In the genomic region with DNA sequence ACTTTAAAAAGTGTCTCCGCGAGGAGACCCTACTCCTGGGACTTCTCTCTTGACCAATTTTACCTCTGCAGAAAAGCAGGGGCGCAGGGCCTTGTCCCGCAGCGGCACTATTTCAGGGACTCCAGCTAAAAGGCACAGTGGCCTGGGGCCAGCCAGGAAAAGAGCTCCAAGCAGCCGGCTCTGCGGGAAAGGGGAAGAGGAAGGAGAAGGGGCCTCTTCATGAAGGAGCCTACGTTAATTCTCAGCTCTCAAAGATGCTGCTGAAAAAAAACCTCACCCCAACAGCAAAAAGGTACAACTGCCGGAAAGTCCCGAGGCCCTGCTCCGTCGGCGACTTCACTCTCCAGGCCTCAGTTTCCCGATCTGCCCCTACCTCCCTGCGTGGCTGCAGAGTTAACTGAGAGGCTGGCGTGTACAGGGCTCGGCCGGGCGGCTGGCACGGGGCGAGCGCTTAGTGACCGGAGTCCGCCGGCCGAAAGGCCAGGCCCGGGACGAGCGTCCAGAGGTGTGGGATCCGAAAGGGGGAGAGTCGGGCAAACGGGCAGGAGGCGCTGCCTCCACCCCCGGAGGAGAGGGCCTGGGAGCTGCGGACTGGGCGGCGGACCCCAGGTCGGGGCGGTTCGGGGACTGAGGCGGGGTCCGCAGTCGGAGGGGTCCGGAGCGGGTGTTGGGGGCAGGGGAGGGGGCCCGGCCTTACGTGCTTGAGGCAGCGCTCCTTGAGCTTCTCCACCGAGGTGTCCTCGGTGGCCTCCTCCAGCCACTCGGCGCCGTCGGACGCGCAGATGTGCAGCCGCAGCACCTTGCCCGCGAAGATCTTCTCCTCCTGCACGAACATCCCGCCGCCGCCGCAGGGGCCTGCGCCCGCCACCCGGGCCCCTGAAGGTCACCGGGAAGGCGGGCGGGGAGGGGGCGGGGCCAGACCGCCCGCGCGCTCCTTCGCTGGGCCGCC, we compare ENCODE assay signal across 8 cellular contexts. TPM values are rescaled to one million over a fixed set of nuclear protein-coding genes. Genes with fewer than 3 reads are reported as not detected.
DNase-seq lines count a peak whose midpoint lies in the region; ATAC-seq, FAIRE-seq and TF ChIP-seq lines count a peak whose summit lies in the region.

No MANE protein-coding gene starts in this region.

- ATAC-seq in GM21825 (IDR thresholded peaks at IDR 0.05; ENCODE audit: unreplicated experiment) (peak; percentile 2), HepG2 (peak; percentile 71), thoracic aorta (ENCODE audit: insufficient number of reproducible peaks, low FRiP score, low read depth) (no peak)

- H3K36me3 ChIP-seq in mammary epithelial cell (ENCODE audit: insufficient read depth, low read length) (no peaks in the 10 kb centered on the region), HepG2 (replicated peaks in 1 of 2; ENCODE audit: control insufficient read depth in 1 of 2, insufficient read depth in 2 of 2, low read length in 2 of 2) (0 out of 5 replicates have a peak, but pooled peaks cover 0 to 2% of the 10 kb centered on the region in 2 experiments), thoracic aorta (no peaks in the 10 kb centered on the region)

- H3K27ac ChIP-seq in mammary epithelial cell (ENCODE audit: insufficient read depth, low read depth, low read length) (peak overlapping the region; percentile 37), HepG2 (ENCODE audit: extremely low read length, insufficient read depth, low read length) (peak overlapping the region; percentile 69), thoracic aorta (peak overlapping the region; percentile 53 to 66)

- no peaks in the 10 kb centered on the region for H4K20me1 ChIP-seq in mammary epithelial cell (ENCODE audit: insufficient read depth, low read length)
- H4K20me1 ChIP-seq in HepG2 (ENCODE audit: insufficient read depth, low read length) = peaks cover 3% of the 10 kb centered on the region; the same call in 1 of the 2 replicates

- CTCF ChIA-PET in mammary epithelial cell (lab: Charles Lee; ENCODE audit: low non-redundant PET) (no interaction called here), HepG2 (lab: Yijun Ruan, JAX; ENCODE audit: low intra/inter-chr PET ratio, low total read pairs) (no interaction called here)

- POLR2A ChIA-PET in HepG2 (lab: Yijun Ruan, JAX) = interaction anchor here (1.5 to 2.1 kb wide), 3 partner anchors 34 to 159 kb away, joined by 3 to 6 read pairs (median 6); no protein-coding TSS in a partner anchor

- peak; percentile 3 for DNase-seq in GF-D8 (lab: John Stamatoyannopoulos, UW)
- DNase-seq in NCI-H146 treated with DMSO at 0.1 percent for 48 hours (lab: John Stamatoyannopoulos, UW; ENCODE audit: unreplicated experiment) = peak; percentile 32
- DNase-seq in mammary epithelial cell = peak; percentile 31
- DNase-seq in HepG2 (ENCODE audit: low spot score) = no peak
- DNase-seq in thoracic aorta (ENCODE audit: low spot score) = no peak
- no peak for DNase-seq in midbrain (lab: John Stamatoyannopoulos, UW)
- no peak for DNase-seq in NCI-H774 (lab: John Stamatoyannopoulos, UW)

- FAIRE-seq in HepG2 (lab: Jason Lieb, UNC) = no peak

- TF ChIP-seq EP300 in HepG2 (IDR thresholded peaks at IDR 0.05; ENCODE audit: low read depth in 2 of 2, low read length in 2 of 2) (no peak), HepG2 (CRISPR knock-in tag; IDR thresholded peaks at IDR 0.05; ENCODE audit: borderline replicate concordance) (no peak)

- BruUV-seq in mammary epithelial cell (replicated peaks; lab: Mats Ljungman, UMichigan) (TSS peak; percentile 20), HepG2 (replicated peaks; lab: Mats Ljungman, UMichigan) (TSS peak; percentile 56)

- H3K4me3 ChIP-seq in mammary epithelial cell (replicated peaks in 1 of 3; ENCODE audit: insufficient read depth in 1 of 3, low read depth in 2 of 3, low read length in 3 of 3) (peak overlapping the region; percentile 60 to 92 (median 68)), HepG2 (replicated peaks in 1 of 3; ENCODE audit: insufficient read depth in 1 of 3, low read depth in 2 of 3, low read length in 3 of 3) (peak overlapping the region; percentile 90 to 98 (median 92)), thoracic aorta (peak overlapping the region; percentile 97)

- in situ Hi-C loops in mammary epithelial cell (cut with MboI; ENCODE audit: low sequenced_read_pairs in 2 of 2) = loop anchor here in 1 of 2 donors (10.0 to 25.0 kb wide), 2 partner anchors 164 to 302 kb away; no protein-coding TSS in a partner anchor
- in situ Hi-C loops in HepG2 (cut with HindIII; ENCODE audit: extremely low pct_ligation_motif_present, low pct_unique_long_range_greater_than_20kb) = loop anchor here (10.0 kb wide), 1 partner anchor 144 kb away; no protein-coding TSS in a partner anchor

- H2AFZ ChIP-seq in mammary epithelial cell (ENCODE audit: low read depth, low read length) = peak overlapping the region; percentile 94
- no peak overlapping the region for H2AFZ ChIP-seq in HepG2 (ENCODE audit: low read length)

- TF ChIP-seq RAD21 in HepG2 (CRISPR knock-in tag; IDR thresholded peaks at IDR 0.05) = no peak

- H3K4me1 ChIP-seq in mammary epithelial cell (ENCODE audit: insufficient read depth, low read length) (peaks cover 13% of the 10 kb centered on the region), HepG2 (ENCODE audit: insufficient read depth, low read length) (peaks cover 34% of the 10 kb centered on the region), thoracic aorta (ENCODE audit: control insufficient read depth in 1 of 2, low read depth in 2 of 2) (peaks cover 3 to 17% of the 10 kb centered on the region in 2 donors)

- H3K79me2 ChIP-seq in mammary epithelial cell (ENCODE audit: insufficient read depth, low read length) (peaks cover 52% of the 10 kb centered on the region), HepG2 (ENCODE audit: insufficient read depth, low read length) (peaks cover 36% of the 10 kb centered on the region)

- TF ChIP-seq CTCF in mammary epithelial cell (conservative IDR thresholded peaks at IDR 0.05 in 1 of 2, IDR thresholded peaks at IDR 0.05 in 1 of 2; ENCODE audit: extremely low read depth in 1 of 2, insufficient read depth in 1 of 2, low read depth in 1 of 2, low read length in 2 of 2) = no peak
- TF ChIP-seq CTCF in HepG2 (CRISPR knock-in tag; IDR thresholded peaks at IDR 0.05) = no peak; the same call in 1 of the 2 replicates
- no peak for TF ChIP-seq CTCF in thoracic aorta (IDR thresholded peaks at IDR 0.05)

- H3K9ac ChIP-seq in mammary epithelial cell (ENCODE audit: insufficient read depth, low read length) = peak overlapping the region; percentile 84
- H3K9ac ChIP-seq in HepG2 (ENCODE audit: insufficient read depth, low read depth, low read length) = peak overlapping the region; percentile 78

- no peaks in the 10 kb centered on the region for H3K27me3 ChIP-seq in mammary epithelial cell (ENCODE audit: insufficient read depth, low read length)
- H3K27me3 ChIP-seq in HepG2 (ENCODE audit: control insufficient read depth in 1 of 2, insufficient read depth in 2 of 2, low read length in 2 of 2) = peaks cover 6 to 25% of the 10 kb centered on the region in 2 experiments; a peak in 3 of 5 replicates
- no peaks in the 10 kb centered on the region for H3K27me3 ChIP-seq in thoracic aorta (replicated peaks; ENCODE audit: insufficient read depth)

- intact Hi-C loops in mammary epithelial cell (cut with micrococcal nuclease) = loop anchor here (1.0 to 5.0 kb wide), 3 partner anchors 96 to 258 kb away; partner anchors contain the start of gene KCNT1
- intact Hi-C loops in HepG2 (cut with micrococcal nuclease; ENCODE audit: unreplicated experiment) = no loop called here

- WGBS in mammary epithelial cell (ENCODE audit: low coverage, missing lambda C conversion rate) = 5% methylated on average over 15 of the region's 77 CpGs
- 2% methylated on average over 12 of the region's 77 CpGs for WGBS in HepG2 (ENCODE audit: low lambda C conversion rate)

- dilution Hi-C loops in mammary epithelial cell (cut with HindIII; ENCODE audit: low sequenced_read_pairs) = no loop called here

- peak; percentile 36 to 64; a peak in 3 of 4 replicates for TF ChIP-seq POLR2A in HepG2 (IDR thresholded peaks at IDR 0.05; ENCODE audit: insufficient read depth in 1 of 2, low read depth in 2 of 2, low read length in 2 of 2)

- H3K4me2 ChIP-seq in mammary epithelial cell (ENCODE audit: insufficient read depth, low read depth, low read length) (peak overlapping the region; percentile 83), HepG2 (ENCODE audit: low read depth, low read length) (peak overlapping the region; percentile 73)

- H3K9me3 ChIP-seq in mammary epithelial cell (replicated peaks; ENCODE audit: insufficient read depth, low read length) = no peaks in the 10 kb centered on the region
- no peaks in the 10 kb centered on the region for H3K9me3 ChIP-seq in HepG2 (ENCODE audit: low read length)
- no peaks in the 10 kb centered on the region for H3K9me3 ChIP-seq in thoracic aorta

RNA-seq across cellular contexts. Expression of gene UBAC1, which starts 0.6 kb away (rescaled TPM):
- 10 to 100 TPM; 39.2 to 43.4 TPM for total RNA-seq in mammary epithelial cell
- 48.8 TPM for polyA plus RNA-seq in mammary epithelial cell
- 47.1 TPM for polyA minus RNA-seq in mammary epithelial cell
- total RNA-seq in HepG2 (2016; rRNA removed; fragmentation: Illumina TruSeq; extraction: Trizol) = 28.7 and 32.2 TPM in 2 replicates
- 64.3 and 65.0 TPM in 2 replicates for total RNA-seq in HepG2 (2016; cell fraction: cytosol; rRNA removed; fragmentation: Illumina TruSeq; extraction: Trizol; ENCODE audit: low read depth)
- 24.0 and 31.6 TPM in 2 replicates for total RNA-seq in HepG2 (2016; cell fraction: insoluble cytoplasmic fraction; rRNA removed; fragmentation: Illumina TruSeq; extraction: Trizol)
- 72.1 and 78.0 TPM in 2 replicates for total RNA-seq in HepG2 (2016; cell fraction: membrane; rRNA removed; fragmentation: Illumina TruSeq; extraction: Trizol)
- 18.2 and 19.5 TPM in 2 replicates for total RNA-seq in HepG2 (2016; cell fraction: nucleus; rRNA removed; fragmentation: Illumina TruSeq; extraction: Trizol)
- polyA plus RNA-seq in HepG2 (2011; rRNA removed) = 30.2 and 34.1 TPM in 2 replicates
- 21.2 and 27.8 TPM in 2 replicates for polyA plus RNA-seq in HepG2 (2011; cell fraction: cytosol; rRNA removed)
- 62.0 and 64.4 TPM in 2 replicates for polyA plus RNA-seq in HepG2 (2011; cell fraction: nucleus; rRNA removed)
- 11.8 and 12.0 TPM in 2 replicates for polyA plus RNA-seq in HepG2 (2012)
- 61.3 and 64.0 TPM in 2 replicates for polyA plus RNA-seq in HepG2 (2016; cell fraction: cytosol; fragmentation: Illumina TruSeq; extraction: Trizol; ENCODE audit: low read depth)
- polyA plus RNA-seq in HepG2 (2016; cell fraction: insoluble cytoplasmic fraction; fragmentation: Illumina TruSeq; extraction: Trizol; ENCODE audit: low read depth) = 30.7 and 32.1 TPM in 2 replicates
- polyA plus RNA-seq in HepG2 (2016; cell fraction: membrane; fragmentation: Illumina TruSeq; extraction: Trizol; ENCODE audit: low read depth) = 65.3 TPM in 2 replicates
- 36.3 and 39.7 TPM in 2 replicates for polyA plus RNA-seq in HepG2 (2016; cell fraction: nucleus; fragmentation: Illumina TruSeq; extraction: Trizol; ENCODE audit: insufficient read depth, low read depth)
- 13.4 and 58.0 TPM in 2 replicates for polyA minus RNA-seq in HepG2 (2011; rRNA and poly(A)+ RNA removed; ENCODE audit: low replicate concordance)
- polyA minus RNA-seq in HepG2 (2011; cell fraction: cytosol; rRNA and poly(A)+ RNA removed) = 6.0 and 8.0 TPM in 2 replicates
- 11.2 and 18.6 TPM in 2 replicates for polyA minus RNA-seq in HepG2 (2011; cell fraction: nucleus; rRNA and poly(A)+ RNA removed)
- 10 to 100 TPM; 37.9 to 39.3 TPM for total RNA-seq in thoracic aorta

RNA-seq across cellular contexts. Expression of gene CAMSAP1, which starts 53.3 kb away (rescaled TPM):
- 10 to 100 TPM; 23.5 to 25.5 TPM for total RNA-seq in mammary epithelial cell
- polyA plus RNA-seq in mammary epithelial cell = 6.0 TPM
- 25.7 TPM for polyA minus RNA-seq in mammary epithelial cell
- total RNA-seq in HepG2 (2016; rRNA removed; fragmentation: Illumina TruSeq; extraction: Trizol) = 10.2 and 12.4 TPM in 2 replicates
- 177 and 181 TPM in 2 replicates for total RNA-seq in HepG2 (2016; cell fraction: cytosol; rRNA removed; fragmentation: Illumina TruSeq; extraction: Trizol; ENCODE audit: low read depth)
- total RNA-seq in HepG2 (2016; cell fraction: insoluble cytoplasmic fraction; rRNA removed; fragmentation: Illumina TruSeq; extraction: Trizol) = 8.9 and 16.6 TPM in 2 replicates
- total RNA-seq in HepG2 (2016; cell fraction: membrane; rRNA removed; fragmentation: Illumina TruSeq; extraction: Trizol) = 41.6 and 42.6 TPM in 2 replicates
- total RNA-seq in HepG2 (2016; cell fraction: nucleus; rRNA removed; fragmentation: Illumina TruSeq; extraction: Trizol) = 13.3 and 18.1 TPM in 2 replicates
- polyA plus RNA-seq in HepG2 (2011; rRNA removed) = 3.8 and 4.1 TPM in 2 replicates
- 4.6 and 6.9 TPM in 2 replicates for polyA plus RNA-seq in HepG2 (2011; cell fraction: cytosol; rRNA removed)
- 5.7 and 6.6 TPM in 2 replicates for polyA plus RNA-seq in HepG2 (2011; cell fraction: nucleus; rRNA removed)
- 6.8 and 8.3 TPM in 2 replicates for polyA plus RNA-seq in HepG2 (2012)
- 0.67 and 0.97 TPM in 2 replicates for polyA plus RNA-seq in HepG2 (2016; cell fraction: cytosol; fragmentation: Illumina TruSeq; extraction: Trizol; ENCODE audit: low read depth)
- 8.6 and 9.1 TPM in 2 replicates for polyA plus RNA-seq in HepG2 (2016; cell fraction: insoluble cytoplasmic fraction; fragmentation: Illumina TruSeq; extraction: Trizol; ENCODE audit: low read depth)
- 2.4 and 2.5 TPM in 2 replicates for polyA plus RNA-seq in HepG2 (2016; cell fraction: membrane; fragmentation: Illumina TruSeq; extraction: Trizol; ENCODE audit: low read depth)
- 13.6 and 16.2 TPM in 2 replicates for polyA plus RNA-seq in HepG2 (2016; cell fraction: nucleus; fragmentation: Illumina TruSeq; extraction: Trizol; ENCODE audit: insufficient read depth, low read depth)
- polyA minus RNA-seq in HepG2 (2011; rRNA and poly(A)+ RNA removed; ENCODE audit: low replicate concordance) = 13.5 and 58.6 TPM in 2 replicates
- polyA minus RNA-seq in HepG2 (2011; cell fraction: cytosol; rRNA and poly(A)+ RNA removed) = 18.0 and 25.6 TPM in 2 replicates
- polyA minus RNA-seq in HepG2 (2011; cell fraction: nucleus; rRNA and poly(A)+ RNA removed) = 10.9 and 12.2 TPM in 2 replicates
- 10 to 100 TPM; 19.1 to 20.2 TPM for total RNA-seq in thoracic aorta

Comparison
In these comparisons a context has a peak if more than half of its experiments do, and no peak if none do; other contexts are left out.
1. DNase-seq: peak in GF-D8 (single experiment), NCI-H146 treated with DMSO at 0.1 percent for 48 hours (single experiment) and mammary epithelial cell (single experiment); none in HepG2 (single experiment), thoracic aorta (single experiment), midbrain (single experiment) and NCI-H774 (single experiment).
2. Peak in every context shown above with its lines, with median percentiles within 50 percentile points of each other: H3K27ac ChIP-seq and H3K4me3 ChIP-seq.